Comparison of ENCODE assay signal across 1 cellular context in the genomic region with DNA sequence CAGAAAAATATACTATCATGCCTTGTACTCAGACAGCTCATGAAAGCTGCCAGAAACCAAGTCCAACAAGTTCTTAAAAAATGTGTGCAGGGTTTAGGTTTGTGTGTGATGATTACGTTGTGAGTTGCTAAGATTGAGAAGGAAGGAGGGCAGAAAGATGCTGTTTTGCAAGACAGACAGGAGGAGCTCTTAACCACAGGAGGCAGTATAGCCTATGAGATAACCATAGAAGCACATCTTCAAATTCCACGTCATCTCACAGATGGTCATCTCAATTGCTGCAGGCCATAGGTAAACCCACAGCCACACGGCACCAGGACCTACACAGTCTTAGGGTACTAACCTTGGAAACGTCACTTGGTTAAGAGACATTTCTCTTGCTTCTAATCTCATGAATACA.
TF ChIP-seq lines count a peak whose summit lies in the region.

No MANE protein-coding gene starts in this region.

TF ChIP-seq in GM12878, 131 proteins besides CTCF, POLR2A, EP300 and RAD21 (continued from another document):
- TF ChIP-seq, protein P1, sequence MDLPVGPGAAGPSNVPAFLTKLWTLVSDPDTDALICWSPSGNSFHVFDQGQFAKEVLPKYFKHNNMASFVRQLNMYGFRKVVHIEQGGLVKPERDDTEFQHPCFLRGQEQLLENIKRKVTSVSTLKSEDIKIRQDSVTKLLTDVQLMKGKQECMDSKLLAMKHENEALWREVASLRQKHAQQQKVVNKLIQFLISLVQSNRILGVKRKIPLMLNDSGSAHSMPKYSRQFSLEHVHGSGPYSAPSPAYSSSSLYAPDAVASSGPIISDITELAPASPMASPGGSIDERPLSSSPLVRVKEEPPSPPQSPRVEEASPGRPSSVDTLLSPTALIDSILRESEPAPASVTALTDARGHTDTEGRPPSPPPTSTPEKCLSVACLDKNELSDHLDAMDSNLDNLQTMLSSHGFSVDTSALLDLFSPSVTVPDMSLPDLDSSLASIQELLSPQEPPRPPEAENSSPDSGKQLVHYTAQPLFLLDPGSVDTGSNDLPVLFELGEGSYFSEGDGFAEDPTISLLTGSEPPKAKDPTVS (IDR thresholded peaks at IDR 0.05; ENCODE audit: low read depth, low read length): no peak
- TF ChIP-seq RUNX3 (IDR thresholded peaks at IDR 0.05; ENCODE audit: low read length): peak; percentile 28; the same call in 1 of the 2 replicates
